24 cellular contexts compared by ENCODE assay signal in genomic region chr4:74005528-74005927, GRCh38. TPM values are rescaled to one million over a fixed set of nuclear protein-coding genes. Genes with fewer than 3 reads are reported as not detected.
DNase-seq lines count a peak whose midpoint lies in the region; ATAC-seq, FAIRE-seq and TF ChIP-seq lines count a peak whose summit lies in the region.
"Had no signal": no experiment of that assay in that cellular context is flagged by ENCODE, and none has a peak within 500 bp of the region (broad histone marks: within the 10 kb centered on the region; RNA-seq: fewer than 3 reads in every experiment).

No MANE protein-coding gene starts in this region.

- no peak for ATAC-seq in HG02642 (IDR thresholded peaks at IDR 0.05; ENCODE audit: poor library complexity, unreplicated experiment)
- ATAC-seq: activated naive CD4-positive, alpha-beta T cell treated with anti-CD3 and anti-CD28 coated beads, Interleukin-2, amount 50 U/mL, for 72 hours; left ventricle myocardium superior; SK-N-SH treated with all-trans-retinoic acid at 6 μM for 48 hours; stimulated activated effector memory CD8-positive, alpha-beta T cell treated with anti-CD3 and anti-CD28 coated beads, Interleukin-12 subunit alpha, Interleukin-12 subunit beta, amount 100 ng/mL, for 72 hours had no signal

- no peak overlapping the region for H3K27ac ChIP-seq in breast epithelium
- H3K27ac ChIP-seq: 22Rv1, parathyroid adenoma, tibial nerve had no signal

- H3K4me1 ChIP-seq in breast epithelium, result no peaks in the 10 kb centered on the region
- H3K4me1 ChIP-seq: parathyroid adenoma, tibial nerve had no signal

- POLR2A ChIA-PET in MCF 10A (lab: Yijun Ruan, JAX), result no interaction called here

- no peaks in the 10 kb centered on the region for H3K27me3 ChIP-seq in breast epithelium
- no peaks in the 10 kb centered on the region for H3K27me3 ChIP-seq in bronchial epithelial cell (ENCODE audit: control insufficient read depth, insufficient read depth, low read length)
- H3K27me3 ChIP-seq: tibial nerve had no signal

- TF ChIP-seq CTCF in MCF 10A (IDR thresholded peaks at IDR 0.05; ENCODE audit: unreplicated experiment) (no peak), breast epithelium (IDR thresholded peaks at IDR 0.05) (no peak), bronchial epithelial cell (IDR thresholded peaks at IDR 0.05; ENCODE audit: insufficient read depth, low read length, severe bottlenecking) (no peak)

- CTCF ChIA-PET in MCF 10A (lab: Yijun Ruan, JAX), result no interaction called here

- no peak overlapping the region for H3K4me3 ChIP-seq in breast epithelium
- no peak overlapping the region for H3K4me3 ChIP-seq in bronchial epithelial cell (ENCODE audit: low read depth, low read length)
- H3K4me3 ChIP-seq: tibial nerve had no signal

- peak; percentile 40 for FAIRE-seq in bronchial epithelial cell (lab: Jason Lieb, UNC)

- peaks cover 9% of the 10 kb centered on the region for H3K4me1 Mint-ChIP-seq in MCF 10A (ENCODE audit: insufficient read depth, unreplicated experiment)
- H3K4me1 Mint-ChIP-seq: activated CD4-positive, alpha-beta T cell treated with anti-CD3 and anti-CD28 coated beads, Interleukin-2, amount 10 ng/mL, durations not matched to agents 7 days and 5 days; CD14-positive monocyte; stimulated activated effector memory CD8-positive, alpha-beta T cell treated with anti-CD3 and anti-CD28 coated beads, Interleukin-12 subunit alpha, Interleukin-12 subunit beta, amount 100 ng/mL, for 72 hours had no signal

- H3K36me3 Mint-ChIP-seq in MCF 10A (ENCODE audit: insufficient read depth, unreplicated experiment), result no peaks in the 10 kb centered on the region
- H3K36me3 Mint-ChIP-seq: activated naive CD4-positive, alpha-beta T cell treated with anti-CD3 and anti-CD28 coated beads, Interleukin-2, amount 50 U/mL, for 72 hours; CD14-positive monocyte; stimulated activated effector memory CD8-positive, alpha-beta T cell treated with anti-CD3 and anti-CD28 coated beads, Interleukin-12 subunit alpha, Interleukin-12 subunit beta, amount 100 ng/mL, for 72 hours had no signal

- no peak for TF ChIP-seq POLR2A in breast epithelium (IDR thresholded peaks at IDR 0.05)

- DNase-seq in MCF 10A (ENCODE audit: unreplicated experiment) (peak; percentile 49), breast epithelium (ENCODE audit: low spot score in 2 of 2) (no peak), bronchial epithelial cell (ENCODE audit: low read depth) (peak; percentile 90), kidney tubule cell (ENCODE audit: low spot score) (peak; percentile 84), SIG-M5 (lab: John Stamatoyannopoulos, UW) (no peak), ureter (ENCODE audit: low spot score) (no peak)
- DNase-seq in stimulated activated CD4-positive, alpha-beta T cell treated with anti-CD3 and anti-CD28 coated beads, Interleukin-15, amount 100 ng/mL, for 24 hours, result no peak
- DNase-seq: activated CD4-positive, alpha-beta T cell treated with anti-CD3 and anti-CD28 coated beads, Interleukin-2, amount 10 ng/mL, durations not matched to agents 7 days and 5 days; DMS79; effector CD4-positive, alpha-beta T cell; Karpas-422; left ventricle myocardium superior; NCI-H146 had no signal

- no peaks in the 10 kb centered on the region for H3K9me3 ChIP-seq in breast epithelium
- H3K9me3 ChIP-seq: tibial nerve had no signal

- no peaks in the 10 kb centered on the region for H3K27me3 Mint-ChIP-seq in MCF 10A (ENCODE audit: insufficient read depth, unreplicated experiment)

- BruUV-seq in MCF 10A (replicated peaks; lab: Mats Ljungman, UMichigan), result no TSS peak

- peak overlapping the region; percentile 88 for H3K27ac Mint-ChIP-seq in MCF 10A (ENCODE audit: low read depth, unreplicated experiment)
- H3K27ac Mint-ChIP-seq: activated CD4-positive, alpha-beta T cell treated with anti-CD3 and anti-CD28 coated beads, Interleukin-2, amount 10 ng/mL, durations not matched to agents 7 days and 5 days; activated naive CD4-positive, alpha-beta T cell treated with anti-CD3 and anti-CD28 coated beads, Interleukin-2, amount 50 U/mL, for 72 hours; CD14-positive monocyte; stimulated activated effector memory CD8-positive, alpha-beta T cell treated with anti-CD3 and anti-CD28 coated beads, Interleukin-12 subunit alpha, Interleukin-12 subunit beta, amount 100 ng/mL, for 72 hours had no signal

- H3K36me3 ChIP-seq in breast epithelium (no peaks in the 10 kb centered on the region), bronchial epithelial cell (ENCODE audit: control insufficient read depth, insufficient read depth, low read length) (no peaks in the 10 kb centered on the region)
- H3K36me3 ChIP-seq: tibial nerve had no signal

- H3K4me3 Mint-ChIP-seq in MCF 10A (ENCODE audit: unreplicated experiment), result peak overlapping the region; percentile 47
- H3K4me3 Mint-ChIP-seq: activated CD4-positive, alpha-beta T cell treated with anti-CD3 and anti-CD28 coated beads, Interleukin-2, amount 10 ng/mL, durations not matched to agents 7 days and 5 days; CD14-positive monocyte; stimulated activated effector memory CD8-positive, alpha-beta T cell treated with anti-CD3 and anti-CD28 coated beads, Interleukin-12 subunit alpha, Interleukin-12 subunit beta, amount 100 ng/mL, for 72 hours had no signal

- no peaks in the 10 kb centered on the region for H3K9me3 Mint-ChIP-seq in MCF 10A (ENCODE audit: unreplicated experiment)
- H3K9me3 Mint-ChIP-seq: activated CD4-positive, alpha-beta T cell treated with anti-CD3 and anti-CD28 coated beads, Interleukin-2, amount 10 ng/mL, durations not matched to agents 7 days and 5 days; stimulated activated effector memory CD8-positive, alpha-beta T cell treated with anti-CD3 and anti-CD28 coated beads, Interleukin-12 subunit alpha, Interleukin-12 subunit beta, amount 100 ng/mL, for 72 hours had no signal

- intact Hi-C loops in MCF 10A (cut with micrococcal nuclease) (no loop called here), breast epithelium (cut with DNase I; ENCODE audit: low total_unique reads) (no loop called here)

RNA-seq across cellular contexts. Expression of gene CXCL5, which starts 7.1 kb away (rescaled TPM):
- total RNA-seq in MCF 10A (2022), result 0.51 and 0.54 TPM in 2 replicates
- under 1 TPM in 1 of 3 donors, not detected in 2; 0.15 TPM for total RNA-seq in breast epithelium
- 0.51 and 0.53 TPM in 2 replicates for total RNA-seq in bronchial epithelial cell
- total RNA-seq in ureter, result not detected
- total RNA-seq: activated CD4-positive, alpha-beta T cell treated with anti-CD3 and anti-CD28 coated beads, Interleukin-2, amount 10 ng/mL, durations not matched to agents 7 days and 5 days; activated naive CD4-positive, alpha-beta T cell treated with anti-CD3 and anti-CD28 coated beads, Interleukin-2, amount 50 U/mL, for 72 hours; left ventricle myocardium superior; myocyte had no signal

RNA-seq across cellular contexts. Expression of gene PPBP, which starts 17.5 kb away (rescaled TPM):
- total RNA-seq in MCF 10A (2022) (not detected in 2 replicates), breast epithelium (1 to 10 TPM; 1.3 to 2.0 (median 1.3) TPM), bronchial epithelial cell (0.13 and 0.26 TPM in 2 replicates), ureter (not detected)
- total RNA-seq: activated CD4-positive, alpha-beta T cell treated with anti-CD3 and anti-CD28 coated beads, Interleukin-2, amount 10 ng/mL, durations not matched to agents 7 days and 5 days; activated naive CD4-positive, alpha-beta T cell treated with anti-CD3 and anti-CD28 coated beads, Interleukin-2, amount 50 U/mL, for 72 hours; fibroblast of villous mesenchyme; myocyte; NCI-H460 had no signal

RNA-seq across cellular contexts. Expression of gene PF4, which starts 23.7 kb away (rescaled TPM):
- not detected in 2 replicates for total RNA-seq in MCF 10A (2022)
- not detected for total RNA-seq in breast epithelium
- total RNA-seq in bronchial epithelial cell, result not detected in 2 replicates
- not detected for total RNA-seq in ureter
- total RNA-seq: activated CD4-positive, alpha-beta T cell treated with anti-CD3 and anti-CD28 coated beads, Interleukin-2, amount 10 ng/mL, durations not matched to agents 7 days and 5 days; activated naive CD4-positive, alpha-beta T cell treated with anti-CD3 and anti-CD28 coated beads, Interleukin-2, amount 50 U/mL, for 72 hours; fibroblast of villous mesenchyme; left ventricle myocardium superior; myocyte; NCI-H460 had no signal

RNA-seq across cellular contexts. Expression of gene CXCL3, which starts 33.0 kb away (rescaled TPM):
- total RNA-seq in MCF 10A (2022) (9.2 and 9.8 TPM in 2 replicates), breast epithelium (1 to 10 TPM in 2 of 3 donors, under 1 TPM in 1; 0.64 to 5.6 (median 1.3) TPM), bronchial epithelial cell (0.26 and 1.2 TPM in 2 replicates), ureter (not detected)
- total RNA-seq: activated CD4-positive, alpha-beta T cell treated with anti-CD3 and anti-CD28 coated beads, Interleukin-2, amount 10 ng/mL, durations not matched to agents 7 days and 5 days; activated naive CD4-positive, alpha-beta T cell treated with anti-CD3 and anti-CD28 coated beads, Interleukin-2, amount 50 U/mL, for 72 hours had no signal

Comparison
In these comparisons a context has a peak if more than half of its experiments do, and no peak if none do; other contexts are left out.
1. DNase-seq: peak in MCF 10A (single experiment), bronchial epithelial cell (single experiment) and kidney tubule cell (single experiment); none in breast epithelium (0 of 2), stimulated activated CD4-positive, alpha-beta T cell treated with anti-CD3 and anti-CD28 coated beads, Interleukin-15, amount 100 ng/mL, for 24 hours (single experiment), SIG-M5 (single experiment) and ureter (single experiment).